Comparison of ENCODE assay signal across 26 cellular contexts in the genomic region with DNA sequence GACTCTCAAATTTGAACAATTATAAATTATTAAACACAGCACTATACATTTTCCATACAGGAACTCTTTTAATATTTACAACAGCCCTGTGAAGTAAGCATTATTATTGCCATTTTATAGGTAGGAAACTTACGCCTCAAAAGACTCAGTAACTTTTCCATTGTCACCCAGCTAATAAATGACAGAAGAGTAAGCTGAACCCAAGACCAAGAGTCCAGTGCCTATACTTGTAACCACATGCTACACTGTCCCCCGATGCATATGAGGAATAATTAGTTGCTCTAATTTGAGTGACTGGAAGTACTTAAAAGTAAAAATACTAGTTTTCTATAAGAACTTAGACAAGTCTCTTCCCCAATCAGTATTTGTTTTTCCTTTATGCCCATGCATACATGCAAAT.
"Had no signal": no experiment of that assay in that cellular context is flagged by ENCODE, and none has a peak within 500 bp of the region (broad histone marks: within the 10 kb centered on the region; RNA-seq: fewer than 3 reads in every experiment).

No MANE protein-coding gene starts in this region.

- H3K27ac Mint-ChIP-seq: activated CD4-positive, alpha-beta T cell treated with anti-CD3 and anti-CD28 coated beads, Interleukin-2, amount 10 ng/mL, durations not matched to agents 24 days and 14 days; activated CD8-positive, alpha-beta T cell treated with anti-CD3 and anti-CD28 coated beads for 36 hours; activated naive CD4-positive, alpha-beta T cell treated with anti-CD3 and anti-CD28 coated beads, Interleukin-2, amount 50 U/mL, for 24 hours; activated naive CD8-positive, alpha-beta T cell treated with anti-CD3 and anti-CD28 coated beads, Interleukin-2, amount 10 ng/mL, durations not matched to agents 7 days and 5 days; activated T-cell treated with anti-CD3 and anti-CD28 coated beads, Interleukin-2, amount 50 U/mL, for 72 hours; activated T-helper 17 cell treated with anti-CD3 and anti-CD28 coated beads, Interleukin-2, amount 50 U/mL, for 72 hours had no signal

- DNase-seq: activated CD4-positive, alpha-beta T cell treated with anti-CD3 and anti-CD28 coated beads, Interleukin-2, amount 10 ng/mL, durations not matched to agents 24 days and 14 days; activated CD4-positive, alpha-beta T cell treated with anti-CD3 and anti-CD28 coated beads, Interleukin-2, amount 50 U/mL, for 4 hours; activated CD8-positive, alpha-beta T cell treated with anti-CD3 and anti-CD28 coated beads for 36 hours; activated gamma-delta T cell; activated naive CD4-positive, alpha-beta T cell treated with Interleukin-2 at 50 U/mL for 16 hours; activated naive CD8-positive, alpha-beta T cell treated with anti-CD3 and anti-CD28 coated beads, Interleukin-2, amount 10 ng/mL, durations not matched to agents 7 days and 5 days; activated T-cell treated with anti-CD3 and anti-CD28 coated beads, Interleukin-2, amount 50 U/mL, for 1 hour; activated T-cell treated with anti-CD3 and anti-CD28 coated beads, Interleukin-2, amount 50 U/mL, for 72 hours; body of pancreas; caudate nucleus; cerebellar nuclear complex; KG1; NCI-H1092 treated with DMSO at 0.1 percent for 48 hours; NCI-H1417; NCI-H187 treated with DMSO at 0.1 percent for 48 hours; NCI-H2081; NCI-H226; NCI-H446 treated with DMSO at 0.1 percent for 48 hours; Peyer's patch; RPMI8226; SIG-M5; T1000; WERI-Rb-1 had no signal

- H3K9me3 Mint-ChIP-seq: activated CD4-positive, alpha-beta T cell treated with anti-CD3 and anti-CD28 coated beads, Interleukin-2, amount 10 ng/mL, durations not matched to agents 24 days and 14 days; activated CD8-positive, alpha-beta T cell treated with anti-CD3 and anti-CD28 coated beads for 36 hours; activated naive CD4-positive, alpha-beta T cell treated with anti-CD3 and anti-CD28 coated beads, Interleukin-2, amount 50 U/mL, for 24 hours; activated naive CD8-positive, alpha-beta T cell treated with anti-CD3 and anti-CD28 coated beads, Interleukin-2, amount 10 ng/mL, durations not matched to agents 7 days and 5 days; activated T-cell treated with anti-CD3 and anti-CD28 coated beads, Interleukin-2, amount 50 U/mL, for 72 hours; activated T-helper 17 cell treated with anti-CD3 and anti-CD28 coated beads, Interleukin-2, amount 50 U/mL, for 72 hours had no signal

- H3K4me1 ChIP-seq: Peyer's patch had no signal

- H3K27ac ChIP-seq: body of pancreas, Peyer's patch, WERI-Rb-1 had no signal

- H3K4me3 ChIP-seq: body of pancreas, Peyer's patch had no signal

- H3K4me1 Mint-ChIP-seq: activated naive CD4-positive, alpha-beta T cell treated with anti-CD3 and anti-CD28 coated beads, Interleukin-2, amount 50 U/mL, for 24 hours; activated naive CD8-positive, alpha-beta T cell treated with anti-CD3 and anti-CD28 coated beads, Interleukin-2, amount 10 ng/mL, durations not matched to agents 7 days and 5 days; activated T-helper 17 cell treated with anti-CD3 and anti-CD28 coated beads, Interleukin-2, amount 50 U/mL, for 72 hours had no signal

- H3K36me3 ChIP-seq: Peyer's patch, WERI-Rb-1 had no signal

- H3K27me3 ChIP-seq: body of pancreas, Peyer's patch had no signal

- FAIRE-seq: astrocyte had no signal

- H3K9me3 ChIP-seq: body of pancreas, Peyer's patch had no signal

- ATAC-seq: activated CD8-positive, alpha-beta T cell treated with anti-CD3 and anti-CD28 coated beads for 36 hours; activated T-cell treated with anti-CD3 and anti-CD28 coated beads, Interleukin-2, amount 50 U/mL, for 72 hours; activated T-helper 17 cell treated with anti-CD3 and anti-CD28 coated beads, Interleukin-2, amount 50 U/mL, for 72 hours; body of pancreas had no signal

- H3K4me3 Mint-ChIP-seq: activated CD4-positive, alpha-beta T cell treated with anti-CD3 and anti-CD28 coated beads, Interleukin-2, amount 10 ng/mL, durations not matched to agents 24 days and 14 days; activated CD8-positive, alpha-beta T cell treated with anti-CD3 and anti-CD28 coated beads for 36 hours; activated naive CD4-positive, alpha-beta T cell treated with anti-CD3 and anti-CD28 coated beads, Interleukin-2, amount 50 U/mL, for 24 hours; activated naive CD8-positive, alpha-beta T cell treated with anti-CD3 and anti-CD28 coated beads, Interleukin-2, amount 10 ng/mL, durations not matched to agents 7 days and 5 days; activated T-cell treated with anti-CD3 and anti-CD28 coated beads, Interleukin-2, amount 50 U/mL, for 72 hours; activated T-helper 17 cell treated with anti-CD3 and anti-CD28 coated beads, Interleukin-2, amount 50 U/mL, for 72 hours had no signal

- H3K36me3 Mint-ChIP-seq: activated naive CD4-positive, alpha-beta T cell treated with anti-CD3 and anti-CD28 coated beads, Interleukin-2, amount 50 U/mL, for 24 hours; activated naive CD8-positive, alpha-beta T cell treated with anti-CD3 and anti-CD28 coated beads, Interleukin-2, amount 10 ng/mL, durations not matched to agents 7 days and 5 days had no signal

- H3K27me3 Mint-ChIP-seq: activated CD4-positive, alpha-beta T cell treated with anti-CD3 and anti-CD28 coated beads, Interleukin-2, amount 10 ng/mL, durations not matched to agents 24 days and 14 days; activated CD8-positive, alpha-beta T cell treated with anti-CD3 and anti-CD28 coated beads for 36 hours had no signal
